Comparison of ENCODE assay signal across 8 cellular contexts in genomic region chr1:207848234-207848633, GRCh38.
DNase-seq lines count a peak whose midpoint lies in the region; ATAC-seq and TF ChIP-seq lines count a peak whose summit lies in the region.

No MANE protein-coding gene starts in this region.

- DNase-seq in PC-3 (peak; percentile 98), mammary epithelial cell (peak; percentile 95), memory B cell (ENCODE audit: low spot score in 2 of 2) (no peak), WTC11 (ENCODE audit: low spot score) (no peak), SK-N-DZ (ENCODE audit: low spot score) (no peak)

- H3K27me3 ChIP-seq in ACC112 (ENCODE audit: insufficient read depth, low read length) (no peaks in the 10 kb centered on the region), PC-3 (ENCODE audit: low read length) (no peaks in the 10 kb centered on the region), mammary epithelial cell (ENCODE audit: insufficient read depth, low read length) (no peaks in the 10 kb centered on the region)

- POLR2A ChIA-PET in PC-3 (lab: Charles Lee; ENCODE audit: unreplicated experiment) = interaction anchor here (0.6 to 0.9 kb wide), 4 partner anchors 13 to 1320 kb away, joined by 3 to 4 read pairs (median 4); no protein-coding TSS in a partner anchor
- POLR2A ChIA-PET in WTC11 (lab: Charles Lee) = interaction anchor here (1.0 kb wide), 1 partner anchor 76 kb away, joined by 3 read pairs; no protein-coding TSS in a partner anchor

- H3K4me2 ChIP-seq in PC-3 (ENCODE audit: low read length) = peak overlapping the region; percentile 81
- H3K4me2 ChIP-seq in mammary epithelial cell (ENCODE audit: insufficient read depth, low read depth, low read length) = peak overlapping the region; percentile 56

- dilution Hi-C loops in mammary epithelial cell (cut with HindIII; ENCODE audit: low sequenced_read_pairs) = no loop called here

- WGBS in mammary epithelial cell (ENCODE audit: low coverage, missing lambda C conversion rate) = 3% methylated on average over 5 of the region's 5 CpGs

- H3K9ac ChIP-seq in PC-3 (ENCODE audit: low read length) (peak overlapping the region; percentile 65), mammary epithelial cell (ENCODE audit: insufficient read depth, low read length) (peak overlapping the region; percentile 29)

- H3K4me1 Mint-ChIP-seq in memory B cell (peaks cover 56% of the 10 kb centered on the region), WTC11 (peaks cover 8% of the 10 kb centered on the region)

- in situ Hi-C loops in mammary epithelial cell (cut with MboI; ENCODE audit: low sequenced_read_pairs in 2 of 2) = no loop called here

- CTCF ChIA-PET in PC-3 (lab: Charles Lee) = interaction anchor here (0.9 kb wide), 2 partner anchors 19 to 20 kb away, joined by 3 to 6 read pairs; no protein-coding TSS in a partner anchor
- CTCF ChIA-PET in mammary epithelial cell (lab: Charles Lee; ENCODE audit: low non-redundant PET) = no interaction called here
- CTCF ChIA-PET in WTC11 (lab: Charles Lee) = interaction anchor here (1.0 kb wide), 1 partner anchor 150 kb away, joined by 3 read pairs; no protein-coding TSS in a partner anchor

- H3K4me3 Mint-ChIP-seq in memory B cell (no peak overlapping the region), WTC11 (no peak overlapping the region)

- peaks cover 68% of the 10 kb centered on the region for H3K79me2 ChIP-seq in ACC112 (ENCODE audit: control insufficient read depth, insufficient read depth, low read length, unreplicated experiment)
- peaks cover 81% of the 10 kb centered on the region for H3K79me2 ChIP-seq in PC-3 (ENCODE audit: low read length)
- H3K79me2 ChIP-seq in mammary epithelial cell (ENCODE audit: insufficient read depth, low read length) = peaks cover 80% of the 10 kb centered on the region

- H3K4me1 ChIP-seq in ACC112 (ENCODE audit: control insufficient read depth, insufficient read depth, low read length, unreplicated experiment) = peaks cover 37% of the 10 kb centered on the region
- H3K4me1 ChIP-seq in PC-3 (ENCODE audit: insufficient read depth, low read length) = peaks cover 40% of the 10 kb centered on the region
- peaks cover 42% of the 10 kb centered on the region for H3K4me1 ChIP-seq in mammary epithelial cell (ENCODE audit: insufficient read depth, low read length)

- H3K9me3 ChIP-seq in PC-3 (ENCODE audit: low read length) = no peaks in the 10 kb centered on the region
- no peaks in the 10 kb centered on the region for H3K9me3 ChIP-seq in mammary epithelial cell (replicated peaks; ENCODE audit: insufficient read depth, low read length)

- BruUV-seq in PC-3 (replicated peaks; lab: Mats Ljungman, UMichigan) = no TSS peak
- no TSS peak for BruUV-seq in mammary epithelial cell (replicated peaks; lab: Mats Ljungman, UMichigan)

- H3K27ac ChIP-seq in ACC112 (ENCODE audit: low read depth, low read length) = peak overlapping the region; percentile 83
- peak overlapping the region; percentile 95 for H3K27ac ChIP-seq in PC-3 (ENCODE audit: low read length)
- H3K27ac ChIP-seq in mammary epithelial cell (ENCODE audit: insufficient read depth, low read depth, low read length) = peak overlapping the region; percentile 90

- H3K27ac Mint-ChIP-seq in memory B cell = no peak overlapping the region
- no peak overlapping the region for H3K27ac Mint-ChIP-seq in WTC11

- no peaks in the 10 kb centered on the region for H3K9me2 ChIP-seq in PC-3 (replicated peaks; ENCODE audit: low read length)

- H3K27me3 Mint-ChIP-seq in memory B cell = no peaks in the 10 kb centered on the region
- H3K27me3 Mint-ChIP-seq in WTC11 (ENCODE audit: low read depth) = no peaks in the 10 kb centered on the region

- H4K20me1 ChIP-seq in PC-3 (ENCODE audit: low read length) = no peaks in the 10 kb centered on the region
- H4K20me1 ChIP-seq in mammary epithelial cell (ENCODE audit: insufficient read depth, low read length) = no peaks in the 10 kb centered on the region

- intact Hi-C loops in PC-3 (cut with micrococcal nuclease) = loop anchor here (1.0 kb wide), 2 partner anchors 20 to 21 kb away; no protein-coding TSS in a partner anchor
- intact Hi-C loops in mammary epithelial cell (cut with micrococcal nuclease) = loop anchor here (2.0 kb wide), 2 partner anchors 19 to 21 kb away; no protein-coding TSS in a partner anchor

- peak overlapping the region; percentile 55 for H2AFZ ChIP-seq in ACC112 (ENCODE audit: low read length, unreplicated experiment)
- no peak overlapping the region; the same call in 1 of the 2 replicates for H2AFZ ChIP-seq in PC-3 (ENCODE audit: low read length)
- peak overlapping the region; percentile 43 for H2AFZ ChIP-seq in mammary epithelial cell (ENCODE audit: low read depth, low read length)

- H3K4me3 ChIP-seq in ACC112 (ENCODE audit: low read depth, low read length) (no peak overlapping the region), PC-3 (ENCODE audit: low read length) (peak overlapping the region; percentile 42; the same call in 1 of the 2 replicates), mammary epithelial cell (replicated peaks in 1 of 3; ENCODE audit: insufficient read depth in 1 of 3, low read depth in 2 of 3, low read length in 3 of 3) (no peak overlapping the region)

- ATAC-seq in GM21423 (IDR thresholded peaks at IDR 0.05; ENCODE audit: unreplicated experiment) (peak; percentile 50), PC-3 (peak; percentile 98), memory B cell (ENCODE audit: low read depth) (peak; percentile 56), HG03095 (IDR thresholded peaks at IDR 0.05; ENCODE audit: unreplicated experiment) (no peak), WTC11 (no peak)

- H3F3A ChIP-seq in PC-3 (ENCODE audit: low read length, unreplicated experiment) = peaks cover 17% of the 10 kb centered on the region

- no peaks in the 10 kb centered on the region for H3K9me3 Mint-ChIP-seq in memory B cell
- H3K9me3 Mint-ChIP-seq in WTC11 = no peaks in the 10 kb centered on the region

- H3K36me3 Mint-ChIP-seq in memory B cell (peaks cover 22% of the 10 kb centered on the region), WTC11 (no peaks in the 10 kb centered on the region)

- TF ChIP-seq CTCF in PC-3 (conservative IDR thresholded peaks at IDR 0.05; ENCODE audit: low read depth, low read length) = no peak
- no peak for TF ChIP-seq CTCF in mammary epithelial cell (conservative IDR thresholded peaks at IDR 0.05 in 1 of 2, IDR thresholded peaks at IDR 0.05 in 1 of 2; ENCODE audit: extremely low read depth in 1 of 2, insufficient read depth in 1 of 2, low read depth in 1 of 2, low read length in 2 of 2)
- TF ChIP-seq CTCF in WTC11 (IDR thresholded peaks at IDR 0.05) = no peak

- H3K36me3 ChIP-seq in ACC112 (ENCODE audit: insufficient read depth, low read length) (peaks cover 16% of the 10 kb centered on the region; the same call in 1 of the 2 replicates), PC-3 (ENCODE audit: low read depth, low read length) (0 out of 2 replicates have a peak, but pooled peaks cover 9% of the 10 kb centered on the region), mammary epithelial cell (ENCODE audit: insufficient read depth, low read length) (peaks cover 2% of the 10 kb centered on the region)

TF ChIP-seq in WTC11, 78 proteins besides CTCF, POLR2A, EP300 and RAD21:
- no peak for TF ChIP-seq NFYB (CRISPR knock-in tag; conservative IDR thresholded peaks at IDR 0.05; ENCODE audit: low read depth)
- TF ChIP-seq GABPB1 (CRISPR knock-in tag; IDR thresholded peaks at IDR 0.05) = no peak
- no peak for TF ChIP-seq TEAD1 (CRISPR knock-in tag; IDR thresholded peaks at IDR 0.05)
- TF ChIP-seq SP1 (CRISPR knock-in tag; conservative IDR thresholded peaks at IDR 0.05) = no peak
- no peak for TF ChIP-seq TCF7 (CRISPR knock-in tag; IDR thresholded peaks at IDR 0.05; ENCODE audit: low read depth)
- no peak for TF ChIP-seq IRF1 (CRISPR knock-in tag; IDR thresholded peaks at IDR 0.05)
TF ChIP-seq in WTC11: peak in this region for 0.

Comparison
In these comparisons a context has a peak if more than half of its experiments do, and no peak if none do; other contexts are left out.
1. ATAC-seq: peak in GM21423 (single experiment), PC-3 (single experiment) and memory B cell (single experiment); none in HG03095 (single experiment) and WTC11 (single experiment).
2. DNase-seq: peak in PC-3 (single experiment) and mammary epithelial cell (single experiment); none in memory B cell (0 of 2), WTC11 (single experiment) and SK-N-DZ (single experiment).
3. Peak in every context shown above with its lines, with median percentiles within 50 percentile points of each other: H3K27ac ChIP-seq.